9 cellular contexts compared by ENCODE assay signal in the genomic region with DNA sequence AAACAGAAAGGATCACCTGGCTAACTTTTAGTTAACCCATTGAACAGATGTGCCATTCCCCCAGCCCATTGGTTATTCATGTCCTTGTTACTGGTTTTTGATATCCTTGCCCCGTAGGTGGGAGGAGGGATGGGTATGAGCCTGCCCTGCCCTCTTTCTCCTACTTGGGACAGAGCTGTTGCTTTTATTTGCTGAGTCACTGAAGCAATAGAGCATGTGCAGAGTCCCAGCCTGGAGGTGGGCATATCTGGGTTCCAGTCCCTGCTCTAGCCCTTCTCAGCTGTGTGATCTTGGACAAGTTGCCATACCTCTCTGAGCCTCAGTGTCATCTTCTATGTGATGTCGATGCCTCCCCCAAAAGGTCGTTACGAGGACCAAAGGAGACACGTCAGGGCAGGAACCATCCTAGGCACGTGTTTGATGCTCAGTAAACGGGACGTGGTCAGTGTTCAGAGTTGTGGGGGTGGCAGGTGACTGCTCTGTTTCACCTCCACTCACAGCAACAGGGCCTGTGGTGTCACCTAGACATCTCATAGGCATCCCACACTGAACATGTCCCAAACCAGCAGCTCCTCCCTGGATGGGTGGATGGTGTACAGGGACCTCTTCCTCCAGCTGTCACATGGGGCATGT.
A peak's percentile ranks its signal among the peaks of the same experiment; 100 is the strongest.
DNase-seq lines count a peak whose midpoint lies in the region; FAIRE-seq and TF ChIP-seq lines count a peak whose summit lies in the region.
"Had no signal": no experiment of that assay in that cellular context is flagged by ENCODE, and none has a peak within 500 bp of the region (broad histone marks: within the 10 kb centered on the region; RNA-seq: fewer than 3 reads in every experiment).

No MANE protein-coding gene starts in this region.

- WGBS in suprapubic skin = 81% methylated on average over 8 of the region's 8 CpGs

- peak; percentile 58 for DNase-seq in DMS79 treated with DMSO at 0.1 percent for 48 hours (lab: John Stamatoyannopoulos, UW)
- DNase-seq in DMS79 (lab: John Stamatoyannopoulos, UW) = no peak
- peak; percentile 37 to 76 for DNase-seq in foreskin fibroblast
- DNase-seq in suprapubic skin (ENCODE audit: low spot score in 2 of 2) = no peak
- no peak for DNase-seq in GM12891 (ENCODE audit: insufficient read length, low spot score)
- DNase-seq in NOMO-1 (lab: John Stamatoyannopoulos, UW; ENCODE audit: unreplicated experiment in 2 of 2) = no peak
- no peak for DNase-seq in NK-92 treated with Interleukin-12 subunit alpha and Interleukin-12 subunit beta, amount 100 ng/mL, for 24 hours (lab: John Stamatoyannopoulos, UW)

- H3K36me3 ChIP-seq in suprapubic skin = no peaks in the 10 kb centered on the region

- TF ChIP-seq POLR2A in suprapubic skin (IDR thresholded peaks at IDR 0.05) (no peak), GM12891 (IDR thresholded peaks at IDR 0.05; ENCODE audit: low read depth, low read length) (no peak)

- TF ChIP-seq CTCF in VCaP (conservative IDR thresholded peaks at IDR 0.05) = no peak
- no peak for TF ChIP-seq CTCF in foreskin fibroblast (IDR thresholded peaks at IDR 0.05; ENCODE audit: low read depth, low read length)
- no peak for TF ChIP-seq CTCF in suprapubic skin (IDR thresholded peaks at IDR 0.05)

- H3K27me3 ChIP-seq in suprapubic skin = no peaks in the 10 kb centered on the region

- no peak for FAIRE-seq in GM12891 (lab: Jason Lieb, UNC)
- FAIRE-seq: A204.1 had no signal

- no peak for TF ChIP-seq EP300 in suprapubic skin (IDR thresholded peaks at IDR 0.05)

- H3K27ac ChIP-seq in VCaP (peak overlapping the region; percentile 68; the same call in 1 of the 2 replicates), suprapubic skin (peak overlapping the region; percentile 29)

- peaks cover 42% of the 10 kb centered on the region for H3K4me1 ChIP-seq in suprapubic skin

- H3K4me3 ChIP-seq in foreskin fibroblast (ENCODE audit: low read depth in 1 of 2, low read length in 2 of 2) = peak overlapping the region; percentile 38 to 49
- peak overlapping the region; percentile 17 for H3K4me3 ChIP-seq in suprapubic skin

- no peaks in the 10 kb centered on the region for H3K9me3 ChIP-seq in suprapubic skin

TF ChIP-seq in GM12891, 5 proteins besides CTCF, POLR2A, EP300 and RAD21:
- TF ChIP-seq POLR2AphosphoS5 (IDR thresholded peaks at IDR 0.05; ENCODE audit: low read depth, low read length) (no peak), POU2F2 (IDR thresholded peaks at IDR 0.05; ENCODE audit: low read depth, low read length) (no peak), TAF1 (IDR thresholded peaks at IDR 0.05; ENCODE audit: low read depth, low read length) (no peak), PAX5 (IDR thresholded peaks at IDR 0.05; ENCODE audit: insufficient read depth, low read length, severe bottlenecking) (no peak), SPI1 (IDR thresholded peaks at IDR 0.05; ENCODE audit: low read depth, low read length) (no peak)

Comparison
In these comparisons a context has a peak if more than half of its experiments do, and no peak if none do; other contexts are left out.
1. DNase-seq: peak in DMS79 treated with DMSO at 0.1 percent for 48 hours (single experiment) and foreskin fibroblast (2 of 2); none in DMS79 (single experiment), suprapubic skin (0 of 2), GM12891 (single experiment), NOMO-1 (0 of 2) and NK-92 treated with Interleukin-12 subunit alpha and Interleukin-12 subunit beta, amount 100 ng/mL, for 24 hours (single experiment).